ENCODE assay signal across 14 cellular contexts in genomic region chr3:101544181-101544850, GRCh38. TPM values are rescaled to one million over a fixed set of nuclear protein-coding genes. Genes with fewer than 3 reads are reported as not detected.
DNase-seq lines count a peak whose midpoint lies in the region; ATAC-seq, FAIRE-seq and TF ChIP-seq lines count a peak whose summit lies in the region.
"Had no signal": no experiment of that assay in that cellular context is flagged by ENCODE, and none has a peak within 500 bp of the region (broad histone marks: within the 10 kb centered on the region; RNA-seq: fewer than 3 reads in every experiment).

No MANE protein-coding gene starts in this region.

- peaks cover 13% of the 10 kb centered on the region for H3K9me3 Mint-ChIP-seq in activated CD4-positive, alpha-beta T cell treated with anti-CD3 and anti-CD28 coated beads, Interleukin-2, amount 10 ng/mL, durations not matched to agents 7 days and 5 days
- H3K9me3 Mint-ChIP-seq in activated naive CD8-positive, alpha-beta T cell treated with anti-CD3 and anti-CD28 coated beads, Interleukin-2, amount 10 ng/mL, durations not matched to agents 7 days and 5 days = peaks cover 5% of the 10 kb centered on the region
- no peaks in the 10 kb centered on the region for H3K9me3 Mint-ChIP-seq in immature natural killer cell

- dilution Hi-C loops in keratinocyte (cut with MboI; ENCODE audit: extremely low pct_ligation_motif_present, low sequenced_read_pairs) = no loop called here

- H3K79me2 ChIP-seq in Loucy (ENCODE audit: insufficient read depth, low read length) = no peaks in the 10 kb centered on the region
- no peaks in the 10 kb centered on the region for H3K79me2 ChIP-seq in keratinocyte (ENCODE audit: control insufficient read depth, insufficient read depth, low read length)

- H3K4me2 ChIP-seq in Loucy (ENCODE audit: low read depth, low read length, poor library complexity, severe bottlenecking) (peak overlapping the region; percentile 28), keratinocyte (ENCODE audit: control insufficient read depth, extremely low read depth, insufficient read depth, low read depth, low read length) (no peak overlapping the region)

- no peaks in the 10 kb centered on the region for H3K27me3 Mint-ChIP-seq in activated CD4-positive, alpha-beta T cell treated with anti-CD3 and anti-CD28 coated beads, Interleukin-2, amount 10 ng/mL, durations not matched to agents 7 days and 5 days
- H3K27me3 Mint-ChIP-seq in activated naive CD8-positive, alpha-beta T cell treated with anti-CD3 and anti-CD28 coated beads, Interleukin-2, amount 10 ng/mL, durations not matched to agents 7 days and 5 days = no peaks in the 10 kb centered on the region
- peaks cover 0 to 5% (median 4%) of the 10 kb centered on the region in 3 donors for H3K27me3 Mint-ChIP-seq in immature natural killer cell (ENCODE audit: low read depth in 3 of 3)

- TF ChIP-seq CTCF in Loucy (conservative IDR thresholded peaks at IDR 0.05; ENCODE audit: low read length) (peak; percentile 56), keratinocyte (optimal IDR thresholded peaks at IDR 0.05 in 1 of 3, IDR thresholded peaks at IDR 0.05 in 1 of 3, conservative IDR thresholded peaks at IDR 0.05 in 1 of 3; ENCODE audit: extremely low read depth in 1 of 3, insufficient read depth in 2 of 3, low read length in 3 of 3) (peak in 2 of 3 experiments; percentile 21 to 26)

- peak overlapping the region; percentile 90 for H3K27ac Mint-ChIP-seq in activated CD4-positive, alpha-beta T cell treated with anti-CD3 and anti-CD28 coated beads, Interleukin-2, amount 10 ng/mL, durations not matched to agents 7 days and 5 days
- peak overlapping the region; percentile 54 for H3K27ac Mint-ChIP-seq in activated naive CD8-positive, alpha-beta T cell treated with anti-CD3 and anti-CD28 coated beads, Interleukin-2, amount 10 ng/mL, durations not matched to agents 7 days and 5 days
- H3K27ac Mint-ChIP-seq in immature natural killer cell = no peak overlapping the region

- CTCF ChIA-PET in activated CD4-positive, alpha-beta T cell treated with anti-CD3 and anti-CD28 coated beads, Interleukin-2, amount 10 ng/mL, durations not matched to agents 7 days and 5 days (lab: Charles Lee) = interaction anchor here (0.9 to 1.0 kb wide), 2 partner anchors 17 to 18 kb away, joined by 3 read pairs; partner anchors contain the start of gene TRMT10C

- POLR2A ChIA-PET in activated CD4-positive, alpha-beta T cell treated with anti-CD3 and anti-CD28 coated beads, Interleukin-2, amount 10 ng/mL, durations not matched to agents 7 days and 5 days (lab: Charles Lee) = interaction anchor here (0.6 kb wide), 1 partner anchor 26 kb away, joined by 3 read pairs; no protein-coding TSS in a partner anchor
- POLR2A ChIA-PET in activated naive CD8-positive, alpha-beta T cell treated with anti-CD3 and anti-CD28 coated beads, Interleukin-2, amount 10 ng/mL, durations not matched to agents 7 days and 5 days (lab: Charles Lee) = interaction anchor here (0.6 kb wide), 1 partner anchor 1054 kb away, joined by 5 read pairs; no protein-coding TSS in a partner anchor

- H3K36me3 ChIP-seq in Loucy (ENCODE audit: insufficient read depth, low read length) (no peaks in the 10 kb centered on the region), keratinocyte (ENCODE audit: control insufficient read depth in 2 of 2, extremely low read depth in 1 of 2, insufficient read depth in 2 of 2, low read length in 2 of 2) (no peaks in the 10 kb centered on the region)
- H3K36me3 ChIP-seq: upper lobe of right lung had no signal

- H3K9me3 ChIP-seq in Loucy (ENCODE audit: insufficient read depth, low read depth, low read length) (no peaks in the 10 kb centered on the region), keratinocyte (ENCODE audit: control insufficient read depth, low read depth, low read length) (no peaks in the 10 kb centered on the region)
- H3K9me3 ChIP-seq: upper lobe of right lung had no signal

- H3K4me3 Mint-ChIP-seq in activated CD4-positive, alpha-beta T cell treated with anti-CD3 and anti-CD28 coated beads, Interleukin-2, amount 10 ng/mL, durations not matched to agents 7 days and 5 days = no peak overlapping the region
- H3K4me3 Mint-ChIP-seq in activated naive CD8-positive, alpha-beta T cell treated with anti-CD3 and anti-CD28 coated beads, Interleukin-2, amount 10 ng/mL, durations not matched to agents 7 days and 5 days = peak overlapping the region; percentile 9
- H3K4me3 Mint-ChIP-seq in immature natural killer cell = no peak overlapping the region

- ATAC-seq in activated naive CD8-positive, alpha-beta T cell treated with anti-CD3 and anti-CD28 coated beads, Interleukin-2, amount 10 ng/mL, durations not matched to agents 7 days and 5 days (ENCODE audit: low read depth) = peak; percentile 44
- ATAC-seq: upper lobe of right lung had no signal

- no peaks in the 10 kb centered on the region for H3K9me1 ChIP-seq in keratinocyte (ENCODE audit: control insufficient read depth, extremely low read depth, insufficient read depth, low read length)

- H3K4me3 ChIP-seq in Loucy (ENCODE audit: low read length, poor library complexity, severe bottlenecking) (no peak overlapping the region), keratinocyte (ENCODE audit: control insufficient read depth in 2 of 3, extremely low read depth in 1 of 3, insufficient read depth in 2 of 3, low read depth in 1 of 3, low read length in 3 of 3) (no peak overlapping the region)
- H3K4me3 ChIP-seq: upper lobe of right lung had no signal

- H3K4me1 ChIP-seq in Loucy (ENCODE audit: insufficient read depth, low read length, poor library complexity, severe bottlenecking) (peaks cover 24% of the 10 kb centered on the region), keratinocyte (ENCODE audit: control insufficient read depth, extremely low read depth, insufficient read depth, low read length) (no peaks in the 10 kb centered on the region)
- H3K4me1 ChIP-seq: upper lobe of right lung had no signal

- H3K36me3 Mint-ChIP-seq in activated CD4-positive, alpha-beta T cell treated with anti-CD3 and anti-CD28 coated beads, Interleukin-2, amount 10 ng/mL, durations not matched to agents 7 days and 5 days (ENCODE audit: low read depth) = peaks cover 12% of the 10 kb centered on the region
- peaks cover 7% of the 10 kb centered on the region for H3K36me3 Mint-ChIP-seq in activated naive CD8-positive, alpha-beta T cell treated with anti-CD3 and anti-CD28 coated beads, Interleukin-2, amount 10 ng/mL, durations not matched to agents 7 days and 5 days
- no peaks in the 10 kb centered on the region for H3K36me3 Mint-ChIP-seq in immature natural killer cell

- peaks cover 34% of the 10 kb centered on the region for H3K4me1 Mint-ChIP-seq in activated CD4-positive, alpha-beta T cell treated with anti-CD3 and anti-CD28 coated beads, Interleukin-2, amount 10 ng/mL, durations not matched to agents 7 days and 5 days
- peaks cover 28% of the 10 kb centered on the region for H3K4me1 Mint-ChIP-seq in activated naive CD8-positive, alpha-beta T cell treated with anti-CD3 and anti-CD28 coated beads, Interleukin-2, amount 10 ng/mL, durations not matched to agents 7 days and 5 days
- H3K4me1 Mint-ChIP-seq in immature natural killer cell = peaks cover 1 to 8% of the 10 kb centered on the region in 2 donors

- no peaks in the 10 kb centered on the region for H3F3A ChIP-seq in Loucy (ENCODE audit: low read depth)

- FAIRE-seq in keratinocyte (lab: Jason Lieb, UNC) (no peak), GM19239 (lab: Jason Lieb, UNC) (no peak)

- H3K27ac ChIP-seq in keratinocyte (ENCODE audit: control insufficient read depth, insufficient read depth, low read length) = no peak overlapping the region
- H3K27ac ChIP-seq: upper lobe of right lung had no signal

- H3K9ac ChIP-seq in Loucy (ENCODE audit: low read depth, low read length, poor library complexity, severe bottlenecking) (no peak overlapping the region), keratinocyte (ENCODE audit: control insufficient read depth, extremely low read depth, insufficient read depth, low read length) (no peak overlapping the region)

- no peak overlapping the region for H2AFZ ChIP-seq in Loucy (ENCODE audit: low read length)
- H2AFZ ChIP-seq in keratinocyte (ENCODE audit: control insufficient read depth, low read length) = no peak overlapping the region

- H3K27me3 ChIP-seq in Loucy (ENCODE audit: insufficient read depth, low read length, poor library complexity, severe bottlenecking) (no peaks in the 10 kb centered on the region), keratinocyte (ENCODE audit: control insufficient read depth, extremely low read depth, insufficient read depth, low read length) (no peaks in the 10 kb centered on the region)
- H3K27me3 ChIP-seq: upper lobe of right lung had no signal

- no peaks in the 10 kb centered on the region for H3K9me2 ChIP-seq in Loucy (replicated peaks; ENCODE audit: low read depth, low read length)

- no peaks in the 10 kb centered on the region for H4K20me1 ChIP-seq in Loucy (ENCODE audit: insufficient read depth, low read length, poor library complexity, severe bottlenecking)
- H4K20me1 ChIP-seq in keratinocyte (ENCODE audit: control insufficient read depth, extremely low read depth, insufficient read depth, low read length) = no peaks in the 10 kb centered on the region

- DNase-seq in activated CD4-positive, alpha-beta T cell treated with anti-CD3 and anti-CD28 coated beads, Interleukin-2, amount 10 ng/mL, durations not matched to agents 7 days and 5 days = no peak
- no peak for DNase-seq in activated CD4-positive, alpha-beta T cell treated with anti-CD3 and anti-CD28 coated beads for 4 hours
- no peak for DNase-seq in activated naive CD8-positive, alpha-beta T cell treated with anti-CD3 and anti-CD28 coated beads, Interleukin-2, amount 10 ng/mL, durations not matched to agents 7 days and 5 days
- DNase-seq in keratinocyte (ENCODE audit: low read depth, low spot score) (no peak), immature natural killer cell (no peak), GM19239 (ENCODE audit: insufficient read length, low spot score) (no peak), NCI-H2107 (lab: John Stamatoyannopoulos, UW) (no peak)
- DNase-seq: aorta; DMS 273 treated with DMSO at 0.1 percent for 48 hours; glutamatergic neuron; NCI-H345; stimulated activated CD4-positive, alpha-beta T cell treated with anti-CD3 and anti-CD28 coated beads, Interleukin-2, amount 100 ng/mL, for 24 hours; upper lobe of right lung had no signal

RNA-seq across cellular contexts. Expression of gene TRMT10C, which starts 17.4 kb away (rescaled TPM):
- total RNA-seq in activated CD4-positive, alpha-beta T cell treated with anti-CD3 and anti-CD28 coated beads, Interleukin-2, amount 10 ng/mL, durations not matched to agents 7 days and 5 days = 10 to 100 TPM; 26.4 to 31.7 TPM
- 10 to 100 TPM; 22.8 to 23.9 TPM for total RNA-seq in activated naive CD8-positive, alpha-beta T cell treated with anti-CD3 and anti-CD28 coated beads, Interleukin-2, amount 10 ng/mL, durations not matched to agents 7 days and 5 days
- 21.6 to 35.5 TPM (median 25.6 TPM) in 3 replicates for polyA plus RNA-seq in keratinocyte
- 11.9 TPM for polyA plus RNA-seq in keratinocyte (2011; ENCODE audit: low read depth)
- polyA plus RNA-seq in keratinocyte (2011; cell fraction: cytosol; rRNA removed) = 14.8 and 28.2 TPM in 2 replicates
- polyA plus RNA-seq in keratinocyte (2011; cell fraction: nucleus; rRNA removed) = 24.1 and 32.1 TPM in 2 replicates
- 19.9 and 26.4 TPM in 2 replicates for polyA plus RNA-seq in keratinocyte (2012; ENCODE audit: low replicate concordance)
- polyA minus RNA-seq in keratinocyte = 4.1 to 16.6 TPM (median 11.3 TPM) in 3 replicates
- 17.5 TPM for polyA minus RNA-seq in keratinocyte (2011; cell fraction: cytosol; rRNA and poly(A)+ RNA removed)
- 9.3 and 16.2 TPM in 2 replicates for polyA minus RNA-seq in keratinocyte (2011; cell fraction: nucleus; rRNA and poly(A)+ RNA removed)
- 10 to 100 TPM; 27.5 to 33.6 (median 28.8) TPM for polyA plus RNA-seq in immature natural killer cell

RNA-seq across cellular contexts. Expression of gene PCNP, which starts 29.7 kb away (rescaled TPM):
- total RNA-seq in activated CD4-positive, alpha-beta T cell treated with anti-CD3 and anti-CD28 coated beads, Interleukin-2, amount 10 ng/mL, durations not matched to agents 7 days and 5 days = 100 to 1,000 TPM; 169 to 191 TPM
- total RNA-seq in activated naive CD8-positive, alpha-beta T cell treated with anti-CD3 and anti-CD28 coated beads, Interleukin-2, amount 10 ng/mL, durations not matched to agents 7 days and 5 days = 100 to 1,000 TPM; 167 to 173 TPM
- polyA plus RNA-seq in keratinocyte (37.9 to 97.8 TPM (median 73.0 TPM) in 3 replicates), immature natural killer cell (100 to 1,000 TPM; 113 to 167 (median 123) TPM)
- 64.6 TPM for polyA plus RNA-seq in keratinocyte (2011; ENCODE audit: low read depth)
- 49.7 and 100 TPM in 2 replicates for polyA plus RNA-seq in keratinocyte (2011; cell fraction: cytosol; rRNA removed)
- 39.3 and 55.4 TPM in 2 replicates for polyA plus RNA-seq in keratinocyte (2011; cell fraction: nucleus; rRNA removed)
- 93.2 and 142 TPM in 2 replicates for polyA plus RNA-seq in keratinocyte (2012; ENCODE audit: low replicate concordance)
- polyA minus RNA-seq in keratinocyte = 6.0 to 35.3 TPM (median 10.2 TPM) in 3 replicates
- polyA minus RNA-seq in keratinocyte (2011; cell fraction: cytosol; rRNA and poly(A)+ RNA removed) = 24.9 TPM
- 8.2 and 18.2 TPM in 2 replicates for polyA minus RNA-seq in keratinocyte (2011; cell fraction: nucleus; rRNA and poly(A)+ RNA removed)

RNA-seq across cellular contexts. Expression of gene SENP7, which starts 31.3 kb away (rescaled TPM):
- total RNA-seq in activated CD4-positive, alpha-beta T cell treated with anti-CD3 and anti-CD28 coated beads, Interleukin-2, amount 10 ng/mL, durations not matched to agents 7 days and 5 days = 10 to 100 TPM; 32.1 to 34.2 TPM
- 10 to 100 TPM; 42.5 to 47.6 TPM for total RNA-seq in activated naive CD8-positive, alpha-beta T cell treated with anti-CD3 and anti-CD28 coated beads, Interleukin-2, amount 10 ng/mL, durations not matched to agents 7 days and 5 days
- polyA plus RNA-seq in keratinocyte (2.7 to 7.4 TPM (median 5.2 TPM) in 3 replicates), immature natural killer cell (1 to 10 TPM; 5.6 to 8.1 (median 6.7) TPM)
- 7.2 TPM for polyA plus RNA-seq in keratinocyte (2011; ENCODE audit: low read depth)
- 1.7 and 3.9 TPM in 2 replicates for polyA plus RNA-seq in keratinocyte (2011; cell fraction: cytosol; rRNA removed)
- polyA plus RNA-seq in keratinocyte (2011; cell fraction: nucleus; rRNA removed) = 10.8 and 12.4 TPM in 2 replicates
- 2.6 TPM in 2 replicates for polyA plus RNA-seq in keratinocyte (2012; ENCODE audit: low replicate concordance)
- 0.95 to 15.5 TPM (median 5.7 TPM) in 3 replicates for polyA minus RNA-seq in keratinocyte
- 1.9 TPM for polyA minus RNA-seq in keratinocyte (2011; cell fraction: cytosol; rRNA and poly(A)+ RNA removed)
- polyA minus RNA-seq in keratinocyte (2011; cell fraction: nucleus; rRNA and poly(A)+ RNA removed) = 10.3 and 21.9 TPM in 2 replicates

Comparison
In these comparisons a context has a peak if more than half of its experiments do, and no peak if none do; other contexts are left out.
1. H3K27ac Mint-ChIP-seq: peak in activated CD4-positive, alpha-beta T cell treated with anti-CD3 and anti-CD28 coated beads, Interleukin-2, amount 10 ng/mL, durations not matched to agents 7 days and 5 days (single experiment) and activated naive CD8-positive, alpha-beta T cell treated with anti-CD3 and anti-CD28 coated beads, Interleukin-2, amount 10 ng/mL, durations not matched to agents 7 days and 5 days (single experiment); none in immature natural killer cell (0 of 6).